21 cellular contexts compared by ENCODE assay signal in the genomic region with DNA sequence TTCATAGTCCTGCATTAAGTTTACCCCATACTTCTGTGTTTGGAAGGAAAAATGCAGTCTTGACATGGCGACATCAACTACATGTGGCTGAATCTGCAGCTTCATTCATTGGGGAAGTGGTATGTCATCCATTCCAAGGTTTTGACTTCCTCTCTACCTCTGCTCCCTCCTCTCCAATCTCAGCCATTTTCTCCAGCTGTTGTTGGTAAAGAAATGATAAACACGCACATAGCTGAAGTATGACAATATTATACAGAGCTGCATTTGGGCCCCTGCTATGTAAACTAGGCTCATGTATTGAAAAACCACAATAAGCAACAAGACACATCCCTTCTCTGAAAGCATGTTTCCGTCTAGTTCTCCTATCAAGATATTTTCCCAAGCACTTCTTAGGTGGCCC. TPM values are rescaled to one million over a fixed set of nuclear protein-coding genes. Genes with fewer than 3 reads are reported as not detected.
DNase-seq lines count a peak whose midpoint lies in the region; TF ChIP-seq lines count a peak whose summit lies in the region.
"Had no signal": no experiment of that assay in that cellular context is flagged by ENCODE, and none has a peak within 500 bp of the region (broad histone marks: within the 10 kb centered on the region; RNA-seq: fewer than 3 reads in every experiment).

No MANE protein-coding gene starts in this region.

- H3K23ac ChIP-seq in mesenchymal stem cell (ENCODE audit: low read length in 2 of 2) = no peak overlapping the region

- H2AK5ac ChIP-seq in mesenchymal stem cell (ENCODE audit: low read length, severe bottlenecking) = no peak overlapping the region

- no peak for TF ChIP-seq CTCF in C4-2B (conservative IDR thresholded peaks at IDR 0.05)
- no peak for TF ChIP-seq CTCF in colonic mucosa (IDR thresholded peaks at IDR 0.05)
- TF ChIP-seq CTCF in SK-N-SH (IDR thresholded peaks at IDR 0.05) = no peak

- H3K4me3 ChIP-seq in colonic mucosa = no peak overlapping the region
- H3K4me3 ChIP-seq in mesenchymal stem cell (ENCODE audit: insufficient read depth in 1 of 2, low read depth in 1 of 2, low read length in 2 of 2) = no peak overlapping the region
- no peak overlapping the region for H3K4me3 ChIP-seq in SK-N-SH (ENCODE audit: low read depth in 2 of 2, low read length in 1 of 2)
- H3K4me3 ChIP-seq: gastrocnemius medialis, prostate gland, thoracic aorta had no signal

- H4K8ac ChIP-seq in mesenchymal stem cell (ENCODE audit: low read length) = no peak overlapping the region

- no peak overlapping the region for H2BK5ac ChIP-seq in mesenchymal stem cell (ENCODE audit: low read depth, low read length, poor library complexity, severe bottlenecking)

- TF ChIP-seq EP300 in SK-N-SH (IDR thresholded peaks at IDR 0.05; ENCODE audit: borderline replicate concordance in 1 of 2, low read depth in 1 of 2, low read length in 1 of 2) = no peak

- intact Hi-C loops in colonic mucosa (cut with DNase I) = no loop called here

- H2BK120ac ChIP-seq in mesenchymal stem cell (ENCODE audit: low read depth, low read length) = no peak overlapping the region

- H3K36me3 ChIP-seq in colonic mucosa (no peaks in the 10 kb centered on the region), mesenchymal stem cell (ENCODE audit: control insufficient read depth in 1 of 2, insufficient read depth in 2 of 2, low read depth in 1 of 2, low read length in 2 of 2) (no peaks in the 10 kb centered on the region), SK-N-SH (replicated peaks in 1 of 2; ENCODE audit: control insufficient read depth in 1 of 2, insufficient read depth in 2 of 2, low read length in 1 of 2) (no peaks in the 10 kb centered on the region)
- H3K36me3 ChIP-seq: brain microvascular endothelial cell, gastrocnemius medialis, prostate gland, thoracic aorta had no signal

- H4K20me1 ChIP-seq in SK-N-SH (ENCODE audit: insufficient read depth) = no peaks in the 10 kb centered on the region

- H3K27me3 ChIP-seq in colonic mucosa (no peaks in the 10 kb centered on the region), mesenchymal stem cell (ENCODE audit: control insufficient read depth in 1 of 2, insufficient read depth in 1 of 2, low read length in 2 of 2) (no peaks in the 10 kb centered on the region), SK-N-SH (ENCODE audit: insufficient read depth) (no peaks in the 10 kb centered on the region)
- H3K27me3 ChIP-seq: brain microvascular endothelial cell, gastrocnemius medialis had no signal

- H3K4me2 ChIP-seq in mesenchymal stem cell (ENCODE audit: low read length, poor library complexity, severe bottlenecking) (no peak overlapping the region), SK-N-SH (no peak overlapping the region)

- H3K27ac ChIP-seq in C4-2B = peak overlapping the region; percentile 36
- peak overlapping the region; percentile 81 for H3K27ac ChIP-seq in colonic mucosa
- no peak overlapping the region for H3K27ac ChIP-seq in mesenchymal stem cell (ENCODE audit: low read length, poor library complexity, severe bottlenecking)
- peak overlapping the region in 1 of 2 experiments; percentile 98; a peak in 2 of 4 replicates for H3K27ac ChIP-seq in SK-N-SH (ENCODE audit: low read depth in 2 of 2, low read length in 1 of 2)
- H3K27ac ChIP-seq: brain microvascular endothelial cell, gastrocnemius medialis had no signal

- H2BK12ac ChIP-seq in mesenchymal stem cell (ENCODE audit: low read length in 2 of 2) = peak overlapping the region in 1 of 2 experiments; percentile 23

- peaks cover 5% of the 10 kb centered on the region for H3F3A ChIP-seq in SK-N-SH (replicated peaks; ENCODE audit: insufficient read depth)

- DNase-seq in LHCN-M2 (ENCODE audit: low read depth) (peak; percentile 36), colonic mucosa (no peak), mesenchymal stem cell (peak; percentile 96), SHP77 treated with DMSO at 0.1 percent for 48 hours (lab: John Stamatoyannopoulos, UW) (no peak), NCI-H1694 (lab: John Stamatoyannopoulos, UW) (no peak), SK-N-SH (no peak), HUDEP-2 (lab: John Stamatoyannopoulos, UW; ENCODE audit: unreplicated experiment in 76 of 76) (no peak)
- DNase-seq: activated CD4-positive, alpha-beta T cell treated with anti-CD3 and anti-CD28 coated beads, Interleukin-2, amount 10 ng/mL, durations not matched to agents 7 days and 5 days; brain microvascular endothelial cell; CD4-positive, alpha-beta T cell; DMS153; left colon; NCI-H1436; NCI-H2171; nephron progenitor cell; stimulated activated CD4-positive, alpha-beta T cell treated with anti-CD3 and anti-CD28 coated beads, Interleukin-1b, Interleukin-23, amount 100 ng/mL, for 48 hours; stimulated activated naive CD4-positive, alpha-beta T cell had no signal

- no peaks in the 10 kb centered on the region for H3K79me2 ChIP-seq in SK-N-SH (ENCODE audit: insufficient read depth)

- no peak overlapping the region for H2AFZ ChIP-seq in mesenchymal stem cell (ENCODE audit: low read depth, low read length)
- H2AFZ ChIP-seq in SK-N-SH (ENCODE audit: low read depth) = no peak overlapping the region

- H3K4me1 ChIP-seq in colonic mucosa = peaks cover 5% of the 10 kb centered on the region
- H3K4me1 ChIP-seq in mesenchymal stem cell (ENCODE audit: control insufficient read depth, insufficient read depth, low read depth, low read length) = peaks cover 10% of the 10 kb centered on the region
- peaks cover 0 to 36% of the 10 kb centered on the region in 2 experiments; a peak in 2 of 4 replicates for H3K4me1 ChIP-seq in SK-N-SH (ENCODE audit: control insufficient read depth in 1 of 2, insufficient read depth in 2 of 2, low read depth in 1 of 2, low read length in 1 of 2)
- H3K4me1 ChIP-seq: gastrocnemius medialis had no signal

- POLR2A ChIA-PET in SK-N-SH (lab: Yijun Ruan, JAX) = interaction anchor here (0.7 kb wide), 1 partner anchor 121 kb away, joined by 3 read pairs; no protein-coding TSS in a partner anchor

- no peaks in the 10 kb centered on the region for H3K79me1 ChIP-seq in mesenchymal stem cell (replicated peaks; ENCODE audit: low read length, poor library complexity, severe bottlenecking)

- H3K9me3 ChIP-seq in colonic mucosa = no peaks in the 10 kb centered on the region
- no peaks in the 10 kb centered on the region for H3K9me3 ChIP-seq in mesenchymal stem cell (ENCODE audit: control insufficient read depth, low read length)
- H3K9me3 ChIP-seq in SK-N-SH = no peaks in the 10 kb centered on the region
- H3K9me3 ChIP-seq: gastrocnemius medialis, prostate gland, thoracic aorta had no signal

- H2BK15ac ChIP-seq in mesenchymal stem cell (ENCODE audit: low read depth, poor library complexity, severe bottlenecking) = no peak overlapping the region

- H4K91ac ChIP-seq in mesenchymal stem cell (ENCODE audit: low read length) = no peak overlapping the region

- no peaks in the 10 kb centered on the region for H3K9me2 ChIP-seq in SK-N-SH

- peak overlapping the region in 1 of 2 donors; percentile 89 for H3K9ac ChIP-seq in colonic mucosa (ENCODE audit: low read depth in 2 of 2, low read length in 2 of 2)
- no peak overlapping the region for H3K9ac ChIP-seq in mesenchymal stem cell (ENCODE audit: low read length)
- no peak overlapping the region for H3K9ac ChIP-seq in SK-N-SH

- 5% methylated on average over 3 of the region's 3 CpGs for WGBS in mesenchymal stem cell
- WGBS in SK-N-SH (ENCODE audit: low lambda C conversion rate) = 94% methylated on average over 3 of the region's 3 CpGs

- no peak overlapping the region for H3K18ac ChIP-seq in mesenchymal stem cell (ENCODE audit: low read depth in 1 of 2, low read length in 2 of 2)

- no peak overlapping the region for H3K14ac ChIP-seq in mesenchymal stem cell (ENCODE audit: low read length in 2 of 2)

- CTCF ChIA-PET in SK-N-SH (lab: Yijun Ruan, JAX) = interaction anchor here (1.2 to 3.6 kb wide), 3 partner anchors 37 to 224 kb away, joined by 4 to 27 read pairs (median 4); no protein-coding TSS in a partner anchor

- TF ChIP-seq RAD21 in SK-N-SH (IDR thresholded peaks at IDR 0.05; ENCODE audit: low read length) = no peak

- no peak overlapping the region for H3K4ac ChIP-seq in mesenchymal stem cell (ENCODE audit: low read depth in 1 of 2, low read length in 2 of 2)

TF ChIP-seq in SK-N-SH, 30 proteins besides CTCF, POLR2A, EP300 and RAD21 (continues in another document):
- no peak for TF ChIP-seq CHD2 (IDR thresholded peaks at IDR 0.05; ENCODE audit: low read length, partially characterized antibody)
- TF ChIP-seq FOXJ3 (CRISPR knock-in tag; IDR thresholded peaks at IDR 0.05) = no peak
- TF ChIP-seq RFX5 (IDR thresholded peaks at IDR 0.05; ENCODE audit: low read length) = no peak
- TF ChIP-seq NFIC (IDR thresholded peaks at IDR 0.05; ENCODE audit: borderline replicate concordance) = no peak
- TF ChIP-seq YY1 (IDR thresholded peaks at IDR 0.05; ENCODE audit: low read depth) = no peak
- TF ChIP-seq, protein P1, sequence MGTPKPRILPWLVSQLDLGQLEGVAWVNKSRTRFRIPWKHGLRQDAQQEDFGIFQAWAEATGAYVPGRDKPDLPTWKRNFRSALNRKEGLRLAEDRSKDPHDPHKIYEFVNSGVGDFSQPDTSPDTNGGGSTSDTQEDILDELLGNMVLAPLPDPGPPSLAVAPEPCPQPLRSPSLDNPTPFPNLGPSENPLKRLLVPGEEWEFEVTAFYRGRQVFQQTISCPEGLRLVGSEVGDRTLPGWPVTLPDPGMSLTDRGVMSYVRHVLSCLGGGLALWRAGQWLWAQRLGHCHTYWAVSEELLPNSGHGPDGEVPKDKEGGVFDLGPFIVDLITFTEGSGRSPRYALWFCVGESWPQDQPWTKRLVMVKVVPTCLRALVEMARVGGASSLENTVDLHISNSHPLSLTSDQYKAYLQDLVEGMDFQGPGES (IDR thresholded peaks at IDR 0.05; ENCODE audit: low read depth, low read length) = no peak

RNA-seq across cellular contexts. Expression of a gene that starts 39.2 kb away (rescaled TPM):
- 6.3 and 10.6 TPM in 2 replicates for total RNA-seq in LHCN-M2 (2014; rRNA removed)
- 25.4 TPM for polyA plus RNA-seq in LHCN-M2 (2012)
- total RNA-seq in colonic mucosa = 10 to 100 TPM; 43.4 to 73.1 TPM
- 6.1 TPM for polyA plus RNA-seq in mesenchymal stem cell (2013, experiment 1 of 2)
- polyA plus RNA-seq in mesenchymal stem cell (2013, experiment 2 of 2) = 6.1 TPM
- 7.4 and 9.9 TPM in 2 replicates for polyA plus RNA-seq in SK-N-SH (2012; rRNA removed)
- polyA plus RNA-seq in SK-N-SH (2012; cell fraction: cytosol; rRNA removed) = 6.1 and 6.8 TPM in 2 replicates
- 12.2 and 22.1 TPM in 2 replicates for polyA plus RNA-seq in SK-N-SH (2012; cell fraction: nucleus; rRNA removed)

Comparison
In these comparisons a context has a peak if more than half of its experiments do, and no peak if none do; other contexts are left out.
1. DNase-seq: peak in LHCN-M2 (single experiment) and mesenchymal stem cell (single experiment); none in colonic mucosa (single experiment), SHP77 treated with DMSO at 0.1 percent for 48 hours (single experiment), NCI-H1694 (single experiment), SK-N-SH (single experiment) and HUDEP-2 (0 of 76).